Comparison of ENCODE assay signal across 1 cellular context in the genomic region with DNA sequence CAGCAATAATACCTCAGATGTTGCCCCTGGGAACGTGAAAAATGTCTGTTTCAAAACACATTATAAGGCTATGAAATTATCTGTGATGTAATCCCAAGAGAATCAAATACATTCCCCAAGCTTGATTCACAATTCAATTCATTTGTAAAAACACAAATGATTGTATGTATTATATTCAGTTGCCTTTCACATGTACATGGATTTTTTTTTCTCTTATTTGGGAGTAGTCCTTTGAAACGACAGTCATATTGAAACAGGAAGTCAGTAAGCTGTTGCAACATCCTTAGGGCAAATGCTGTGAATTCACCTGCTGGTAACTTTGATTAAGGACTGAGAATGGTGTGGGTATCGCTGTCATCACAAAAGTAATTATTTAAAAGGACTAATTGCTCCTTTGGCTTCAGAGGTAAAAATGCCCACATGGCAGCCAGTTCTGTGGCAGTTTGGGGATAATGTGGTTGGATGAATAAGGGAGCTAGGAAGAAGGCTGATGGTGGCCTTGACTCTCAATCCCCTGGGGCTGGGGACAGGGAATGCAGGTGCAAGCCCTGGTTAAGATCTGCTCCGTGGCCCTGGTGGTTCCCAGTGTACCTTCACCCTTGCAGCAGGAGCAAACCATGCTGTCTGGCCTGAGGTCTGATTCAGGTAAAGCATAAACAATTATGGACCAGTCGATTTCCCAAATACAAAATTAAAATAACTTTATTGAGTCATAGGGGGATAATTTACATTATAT.
TF ChIP-seq lines count a peak whose summit lies in the region.

No MANE protein-coding gene starts in this region.

TF ChIP-seq in HepG2, 621 proteins besides CTCF, POLR2A, EP300 and RAD21 (continued from another document and continues in another):
- TF ChIP-seq, protein P1, sequence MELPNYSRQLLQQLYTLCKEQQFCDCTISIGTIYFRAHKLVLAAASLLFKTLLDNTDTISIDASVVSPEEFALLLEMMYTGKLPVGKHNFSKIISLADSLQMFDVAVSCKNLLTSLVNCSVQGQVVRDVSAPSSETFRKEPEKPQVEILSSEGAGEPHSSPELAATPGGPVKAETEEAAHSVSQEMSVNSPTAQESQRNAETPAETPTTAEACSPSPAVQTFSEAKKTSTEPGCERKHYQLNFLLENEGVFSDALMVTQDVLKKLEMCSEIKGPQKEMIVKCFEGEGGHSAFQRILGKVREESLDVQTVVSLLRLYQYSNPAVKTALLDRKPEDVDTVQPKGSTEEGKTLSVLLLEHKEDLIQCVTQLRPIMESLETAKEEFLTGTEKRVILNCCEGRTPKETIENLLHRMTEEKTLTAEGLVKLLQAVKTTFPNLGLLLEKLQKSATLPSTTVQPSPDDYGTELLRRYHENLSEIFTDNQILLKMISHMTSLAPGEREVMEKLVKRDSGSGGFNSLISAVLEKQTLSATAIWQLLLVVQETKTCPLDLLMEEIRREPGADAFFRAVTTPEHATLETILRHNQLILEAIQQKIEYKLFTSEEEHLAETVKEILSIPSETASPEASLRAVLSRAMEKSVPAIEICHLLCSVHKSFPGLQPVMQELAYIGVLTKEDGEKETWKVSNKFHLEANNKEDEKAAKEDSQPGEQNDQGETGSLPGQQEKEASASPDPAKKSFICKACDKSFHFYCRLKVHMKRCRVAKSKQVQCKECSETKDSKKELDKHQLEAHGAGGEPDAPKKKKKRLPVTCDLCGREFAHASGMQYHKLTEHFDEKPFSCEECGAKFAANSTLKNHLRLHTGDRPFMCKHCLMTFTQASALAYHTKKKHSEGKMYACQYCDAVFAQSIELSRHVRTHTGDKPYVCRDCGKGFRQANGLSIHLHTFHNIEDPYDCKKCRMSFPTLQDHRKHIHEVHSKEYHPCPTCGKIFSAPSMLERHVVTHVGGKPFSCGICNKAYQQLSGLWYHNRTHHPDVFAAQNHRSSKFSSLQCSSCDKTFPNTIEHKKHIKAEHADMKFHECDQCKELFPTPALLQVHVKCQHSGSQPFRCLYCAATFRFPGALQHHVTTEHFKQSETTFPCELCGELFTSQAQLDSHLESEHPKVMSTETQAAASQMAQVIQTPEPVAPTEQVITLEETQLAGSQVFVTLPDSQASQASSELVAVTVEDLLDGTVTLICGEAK (IDR thresholded peaks at IDR 0.05), result no peak
- TF ChIP-seq, protein P1 (CRISPR knock-in tag; IDR thresholded peaks at IDR 0.05), result peak; percentile 62; the same call in 1 of the 2 replicates
- TF ChIP-seq FIP1L1 (IDR thresholded peaks at IDR 0.05; ENCODE audit: borderline replicate concordance, insufficient read depth, low read depth, low read length) (no peak), ISL2 (CRISPR knock-in tag; IDR thresholded peaks at IDR 0.05) (peak; percentile 52; the same call in 1 of the 2 replicates), GATA4 (IDR thresholded peaks at IDR 0.05; ENCODE audit: borderline replicate concordance, low read depth) (no peak), ZBTB3 (CRISPR knock-in tag; IDR thresholded peaks at IDR 0.05; ENCODE audit: borderline replicate concordance, low read depth) (no peak), KAT8 (CRISPR knock-in tag; IDR thresholded peaks at IDR 0.05) (peak; percentile 42; the same call in 1 of the 2 replicates), GABPA (IDR thresholded peaks at IDR 0.05; ENCODE audit: low read depth, low read length) (no peak), GABPA (CRISPR knock-in tag; IDR thresholded peaks at IDR 0.05; ENCODE audit: low read depth) (peak; percentile 54; the same call in 1 of the 2 replicates), NR2F6 (IDR thresholded peaks at IDR 0.05) (no peak), NR2F6 (CRISPR knock-in tag; IDR thresholded peaks at IDR 0.05) (0 out of 2 replicates have a peak, but pooled peaks have one; percentile 20), GATAD2A (CRISPR knock-in tag; IDR thresholded peaks at IDR 0.05) (peak; percentile 52; the same call in 1 of the 2 replicates), ELF3 (CRISPR knock-in tag; IDR thresholded peaks at IDR 0.05) (peak; percentile 78), MED1 (CRISPR knock-in tag; IDR thresholded peaks at IDR 0.05) (peak; percentile 13; the same call in 1 of the 2 replicates), ZNF44 (CRISPR knock-in tag; IDR thresholded peaks at IDR 0.05) (0 out of 2 replicates have a peak, but pooled peaks have one; percentile 35), HIVEP1 (CRISPR knock-in tag; IDR thresholded peaks at IDR 0.05) (no peak), CEBPG (CRISPR knock-in tag; IDR thresholded peaks at IDR 0.05) (peak; percentile 93), ATAD3A (CRISPR knock-in tag; IDR thresholded peaks at IDR 0.05) (no peak), KLF16 (CRISPR knock-in tag; IDR thresholded peaks at IDR 0.05) (peak in 1 of 2 experiments; percentile 13; a peak in 1 of 4 replicates), ETV5 (CRISPR knock-in tag; IDR thresholded peaks at IDR 0.05; ENCODE audit: borderline replicate concordance) (peak; percentile 68; the same call in 1 of the 2 replicates), TEAD3 (CRISPR knock-in tag; optimal IDR thresholded peaks at IDR 0.05; ENCODE audit: borderline replicate concordance) (peak; percentile 18), ZNF530 (CRISPR knock-in tag; IDR thresholded peaks at IDR 0.05; ENCODE audit: low read depth) (no peak), SOX6 (IDR thresholded peaks at IDR 0.05) (no peak), SOX6 (CRISPR knock-in tag; IDR thresholded peaks at IDR 0.05) (peak; percentile 35; the same call in 1 of the 2 replicates)
- TF ChIP-seq, protein P2, sequence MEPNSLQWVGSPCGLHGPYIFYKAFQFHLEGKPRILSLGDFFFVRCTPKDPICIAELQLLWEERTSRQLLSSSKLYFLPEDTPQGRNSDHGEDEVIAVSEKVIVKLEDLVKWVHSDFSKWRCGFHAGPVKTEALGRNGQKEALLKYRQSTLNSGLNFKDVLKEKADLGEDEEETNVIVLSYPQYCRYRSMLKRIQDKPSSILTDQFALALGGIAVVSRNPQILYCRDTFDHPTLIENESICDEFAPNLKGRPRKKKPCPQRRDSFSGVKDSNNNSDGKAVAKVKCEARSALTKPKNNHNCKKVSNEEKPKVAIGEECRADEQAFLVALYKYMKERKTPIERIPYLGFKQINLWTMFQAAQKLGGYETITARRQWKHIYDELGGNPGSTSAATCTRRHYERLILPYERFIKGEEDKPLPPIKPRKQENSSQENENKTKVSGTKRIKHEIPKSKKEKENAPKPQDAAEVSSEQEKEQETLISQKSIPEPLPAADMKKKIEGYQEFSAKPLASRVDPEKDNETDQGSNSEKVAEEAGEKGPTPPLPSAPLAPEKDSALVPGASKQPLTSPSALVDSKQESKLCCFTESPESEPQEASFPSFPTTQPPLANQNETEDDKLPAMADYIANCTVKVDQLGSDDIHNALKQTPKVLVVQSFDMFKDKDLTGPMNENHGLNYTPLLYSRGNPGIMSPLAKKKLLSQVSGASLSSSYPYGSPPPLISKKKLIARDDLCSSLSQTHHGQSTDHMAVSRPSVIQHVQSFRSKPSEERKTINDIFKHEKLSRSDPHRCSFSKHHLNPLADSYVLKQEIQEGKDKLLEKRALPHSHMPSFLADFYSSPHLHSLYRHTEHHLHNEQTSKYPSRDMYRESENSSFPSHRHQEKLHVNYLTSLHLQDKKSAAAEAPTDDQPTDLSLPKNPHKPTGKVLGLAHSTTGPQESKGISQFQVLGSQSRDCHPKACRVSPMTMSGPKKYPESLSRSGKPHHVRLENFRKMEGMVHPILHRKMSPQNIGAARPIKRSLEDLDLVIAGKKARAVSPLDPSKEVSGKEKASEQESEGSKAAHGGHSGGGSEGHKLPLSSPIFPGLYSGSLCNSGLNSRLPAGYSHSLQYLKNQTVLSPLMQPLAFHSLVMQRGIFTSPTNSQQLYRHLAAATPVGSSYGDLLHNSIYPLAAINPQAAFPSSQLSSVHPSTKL (CRISPR knock-in tag; IDR thresholded peaks at IDR 0.05), result peak; percentile 8; the same call in 1 of the 2 replicates
- TF ChIP-seq, protein P3, sequence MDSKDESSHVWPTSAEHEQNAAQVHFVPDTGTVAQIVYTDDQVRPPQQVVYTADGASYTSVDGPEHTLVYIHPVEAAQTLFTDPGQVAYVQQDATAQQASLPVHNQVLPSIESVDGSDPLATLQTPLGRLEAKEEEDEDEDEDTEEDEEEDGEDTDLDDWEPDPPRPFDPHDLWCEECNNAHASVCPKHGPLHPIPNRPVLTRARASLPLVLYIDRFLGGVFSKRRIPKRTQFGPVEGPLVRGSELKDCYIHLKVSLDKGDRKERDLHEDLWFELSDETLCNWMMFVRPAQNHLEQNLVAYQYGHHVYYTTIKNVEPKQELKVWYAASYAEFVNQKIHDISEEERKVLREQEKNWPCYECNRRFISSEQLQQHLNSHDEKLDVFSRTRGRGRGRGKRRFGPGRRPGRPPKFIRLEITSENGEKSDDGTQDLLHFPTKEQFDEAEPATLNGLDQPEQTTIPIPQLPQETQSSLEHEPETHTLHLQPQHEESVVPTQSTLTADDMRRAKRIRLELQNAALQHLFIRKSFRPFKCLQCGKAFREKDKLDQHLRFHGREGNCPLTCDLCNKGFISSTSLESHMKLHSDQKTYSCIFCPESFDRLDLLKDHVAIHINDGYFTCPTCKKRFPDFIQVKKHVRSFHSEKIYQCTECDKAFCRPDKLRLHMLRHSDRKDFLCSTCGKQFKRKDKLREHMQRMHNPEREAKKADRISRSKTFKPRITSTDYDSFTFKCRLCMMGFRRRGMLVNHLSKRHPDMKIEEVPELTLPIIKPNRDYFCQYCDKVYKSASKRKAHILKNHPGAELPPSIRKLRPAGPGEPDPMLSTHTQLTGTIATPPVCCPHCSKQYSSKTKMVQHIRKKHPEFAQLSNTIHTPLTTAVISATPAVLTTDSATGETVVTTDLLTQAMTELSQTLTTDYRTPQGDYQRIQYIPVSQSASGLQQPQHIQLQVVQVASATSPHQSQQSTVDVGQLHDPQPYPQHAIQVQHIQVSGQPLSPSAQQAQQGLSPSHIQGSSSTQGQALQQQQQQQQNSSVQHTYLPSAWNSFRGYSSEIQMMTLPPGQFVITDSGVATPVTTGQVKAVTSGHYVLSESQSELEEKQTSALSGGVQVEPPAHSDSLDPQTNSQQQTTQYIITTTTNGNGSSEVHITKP (CRISPR knock-in tag; IDR thresholded peaks at IDR 0.05; ENCODE audit: low read depth), result no peak
- TF ChIP-seq, protein P4, sequence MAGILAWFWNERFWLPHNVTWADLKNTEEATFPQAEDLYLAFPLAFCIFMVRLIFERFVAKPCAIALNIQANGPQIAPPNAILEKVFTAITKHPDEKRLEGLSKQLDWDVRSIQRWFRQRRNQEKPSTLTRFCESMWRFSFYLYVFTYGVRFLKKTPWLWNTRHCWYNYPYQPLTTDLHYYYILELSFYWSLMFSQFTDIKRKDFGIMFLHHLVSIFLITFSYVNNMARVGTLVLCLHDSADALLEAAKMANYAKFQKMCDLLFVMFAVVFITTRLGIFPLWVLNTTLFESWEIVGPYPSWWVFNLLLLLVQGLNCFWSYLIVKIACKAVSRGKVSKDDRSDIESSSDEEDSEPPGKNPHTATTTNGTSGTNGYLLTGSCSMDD (CRISPR knock-in tag; IDR thresholded peaks at IDR 0.05), result no peak
- TF ChIP-seq, protein P5, sequence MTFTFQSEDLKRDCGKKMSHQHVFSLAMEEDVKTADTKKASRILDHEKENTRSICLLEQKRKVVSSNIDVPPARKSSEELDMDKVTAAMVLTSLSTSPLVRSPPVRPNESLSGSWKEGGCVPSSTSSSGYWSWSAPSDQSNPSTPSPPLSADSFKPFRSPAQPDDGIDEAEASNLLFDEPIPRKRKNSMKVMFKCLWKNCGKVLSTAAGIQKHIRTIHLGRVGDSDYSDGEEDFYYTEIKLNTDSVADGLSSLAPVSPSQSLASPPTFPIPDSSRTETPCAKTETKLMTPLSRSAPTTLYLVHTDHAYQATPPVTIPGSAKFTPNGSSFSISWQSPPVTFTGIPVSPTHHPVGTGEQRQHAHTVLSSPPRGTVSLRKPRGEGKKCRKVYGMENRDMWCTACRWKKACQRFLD (CRISPR knock-in tag; IDR thresholded peaks at IDR 0.05; ENCODE audit: borderline replicate concordance), result no peak
- TF ChIP-seq, protein P6, sequence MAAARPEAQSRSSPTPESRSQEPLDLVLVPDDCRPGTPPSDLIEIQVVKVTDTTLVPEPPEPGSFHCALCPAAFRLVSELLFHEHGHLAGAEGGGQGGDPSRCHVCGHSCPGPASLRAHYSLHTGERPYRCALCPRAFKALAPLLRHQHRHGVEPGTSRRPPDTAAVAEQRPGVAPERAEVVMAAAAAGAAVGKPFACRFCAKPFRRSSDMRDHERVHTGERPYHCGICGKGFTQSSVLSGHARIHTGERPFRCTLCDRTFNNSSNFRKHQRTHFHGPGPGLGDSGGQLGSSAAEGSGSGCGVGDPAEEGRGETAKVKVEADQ (CRISPR knock-in tag; IDR thresholded peaks at IDR 0.05; ENCODE audit: borderline replicate concordance), result 0 out of 2 replicates have a peak, but pooled peaks have one; percentile 38
